ENCODE assay signal across 10 cellular contexts in the genomic region with DNA sequence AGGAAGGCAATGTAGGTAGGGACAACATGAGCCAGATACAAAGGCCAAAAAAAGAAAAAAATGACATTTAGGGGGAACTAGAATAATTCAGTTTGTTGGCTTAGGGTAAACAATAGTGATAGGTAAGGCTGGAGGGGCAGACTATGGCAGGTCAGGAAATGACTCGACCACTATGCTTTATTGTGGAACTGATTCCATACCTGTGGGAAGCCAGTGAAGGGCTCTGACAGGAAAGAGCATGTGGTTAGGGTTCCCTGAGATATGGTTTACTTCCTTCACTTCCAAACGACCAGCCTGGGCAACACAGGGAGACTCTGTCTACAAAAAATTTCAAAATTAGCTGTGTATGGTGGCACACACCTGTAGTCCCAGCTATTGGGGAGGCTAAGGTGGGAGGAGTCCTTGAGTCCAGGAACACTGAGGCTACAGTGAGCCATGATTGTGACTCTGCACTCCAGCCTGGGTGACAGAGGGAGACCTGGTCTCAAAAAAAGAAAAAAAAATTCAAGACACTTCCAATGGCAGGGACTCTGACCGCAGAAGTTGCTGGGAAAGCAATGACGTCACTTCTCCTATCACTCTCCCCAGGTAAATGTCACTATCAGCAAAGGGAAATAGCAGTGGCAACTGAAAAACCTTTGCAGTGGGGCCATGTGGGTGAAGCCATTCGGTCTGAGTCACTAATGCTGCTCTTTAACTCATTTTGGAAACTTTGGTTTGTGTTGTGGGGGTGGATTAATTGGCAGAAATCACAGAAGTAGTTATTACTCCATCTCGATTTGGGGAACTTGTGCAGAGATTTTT.
DNase-seq lines count a peak whose midpoint lies in the region; FAIRE-seq and TF ChIP-seq lines count a peak whose summit lies in the region.
"Had no signal": no experiment of that assay in that cellular context is flagged by ENCODE, and none has a peak within 500 bp of the region (broad histone marks: within the 10 kb centered on the region; RNA-seq: fewer than 3 reads in every experiment).

No MANE protein-coding gene starts in this region.

- DNase-seq in GM10248 (ENCODE audit: extremely low spot score) (peak; percentile 34), PC-9 (no peak), astrocyte (ENCODE audit: low read depth) (peak; percentile 52), chondrocyte (ENCODE audit: low spot score) (no peak), NCI-H2171 (lab: John Stamatoyannopoulos, UW) (no peak), hepatic stellate cell (ENCODE audit: low spot score) (no peak), NCI-H226 (no peak)
- peak; percentile 28 for DNase-seq in stimulated activated CD4-positive, alpha-beta T cell treated with anti-CD3 and anti-CD28 coated beads, Interleukin-2, amount 100 ng/mL, for 4 hours (ENCODE audit: low read depth)
- DNase-seq: DMS153, NCI-H187 treated with DMSO at 0.1 percent for 48 hours had no signal

- H3K9me3 Mint-ChIP-seq in astrocyte (ENCODE audit: unreplicated experiment): peaks cover 2% of the 10 kb centered on the region
- no peaks in the 10 kb centered on the region for H3K9me3 Mint-ChIP-seq in chondrocyte (ENCODE audit: low read depth)

- H3K27me3 ChIP-seq in PC-9 (ENCODE audit: insufficient read depth, low read depth) (no peaks in the 10 kb centered on the region), astrocyte (ENCODE audit: insufficient read depth, low read length) (no peaks in the 10 kb centered on the region)

- H3K4me3 Mint-ChIP-seq in astrocyte (ENCODE audit: unreplicated experiment) (no peak overlapping the region), chondrocyte (ENCODE audit: unreplicated experiment) (no peak overlapping the region)

- H3K4me1 ChIP-seq in PC-9 (replicated peaks; ENCODE audit: insufficient read depth) (peaks cover 31% of the 10 kb centered on the region), astrocyte (ENCODE audit: insufficient read depth, low read length) (peaks cover 10% of the 10 kb centered on the region)

- H3K4me3 ChIP-seq in PC-9: no peak overlapping the region
- H3K4me3 ChIP-seq in astrocyte (ENCODE audit: insufficient read depth, low read depth, low read length): no peak overlapping the region

- CTCF ChIA-PET in GM10248 (lab: Yijun Ruan, JAX) (interaction anchor here (1.0 to 1.2 kb wide), 2 partner anchors 12 to 866 kb away, joined by 3 to 5 read pairs; no protein-coding TSS in a partner anchor), PC-9 (lab: Charles Lee) (no interaction called here)

- H3K27ac Mint-ChIP-seq in astrocyte (ENCODE audit: unreplicated experiment): no peak overlapping the region
- H3K27ac Mint-ChIP-seq in chondrocyte (ENCODE audit: unreplicated experiment): no peak overlapping the region

- H3K9me2 ChIP-seq in PC-9 (ENCODE audit: insufficient read depth): no peaks in the 10 kb centered on the region

- FAIRE-seq in astrocyte (lab: Jason Lieb, UNC): no peak

- no peaks in the 10 kb centered on the region for H3K27me3 Mint-ChIP-seq in astrocyte (ENCODE audit: low read depth, unreplicated experiment)
- no peaks in the 10 kb centered on the region for H3K27me3 Mint-ChIP-seq in chondrocyte (ENCODE audit: low read depth)

- H4K20me1 ChIP-seq in PC-9 (ENCODE audit: insufficient read depth): no peaks in the 10 kb centered on the region
- H4K20me1 ChIP-seq in astrocyte (ENCODE audit: insufficient read depth, low read length): no peaks in the 10 kb centered on the region

- H3K9ac ChIP-seq in astrocyte (ENCODE audit: low read length): no peak overlapping the region

- POLR2A ChIA-PET in GM10248 (lab: Yijun Ruan, JAX): no interaction called here
- POLR2A ChIA-PET in PC-9 (lab: Charles Lee; ENCODE audit: unreplicated experiment): no interaction called here

- H3K4me2 ChIP-seq in PC-9: no peak overlapping the region
- no peak overlapping the region for H3K4me2 ChIP-seq in astrocyte (ENCODE audit: low read length)

- H3K79me2 ChIP-seq in PC-9 (ENCODE audit: low read depth) (no peaks in the 10 kb centered on the region), astrocyte (ENCODE audit: insufficient read depth, low read length) (no peaks in the 10 kb centered on the region)

- BruUV-seq in PC-9 (replicated peaks; lab: Mats Ljungman, UMichigan): no TSS peak

- H3K36me3 ChIP-seq in PC-9 (ENCODE audit: low read depth): no peaks in the 10 kb centered on the region
- H3K36me3 ChIP-seq in astrocyte (ENCODE audit: insufficient read depth, low read length): no peaks in the 10 kb centered on the region

- H3F3A ChIP-seq in PC-9 (ENCODE audit: insufficient read depth, low read depth): 0 out of 2 replicates have a peak, but pooled peaks cover 13% of the 10 kb centered on the region

- intact Hi-C loops in PC-9 (cut with micrococcal nuclease; ENCODE audit: unreplicated experiment): no loop called here

- TF ChIP-seq CTCF in GM10248 (IDR thresholded peaks at IDR 0.05; ENCODE audit: control extremely low read depth, extremely low read depth, low read depth, missing control alignments) (no peak), PC-9 (conservative IDR thresholded peaks at IDR 0.05) (no peak), astrocyte (IDR thresholded peaks at IDR 0.05; ENCODE audit: insufficient read depth, low read depth, low read length) (no peak), chondrocyte (IDR thresholded peaks at IDR 0.05) (no peak)

- H3K9me3 ChIP-seq in PC-9 (ENCODE audit: insufficient read depth, low read depth) (0 out of 2 replicates have a peak, but pooled peaks cover 6% of the 10 kb centered on the region), astrocyte (ENCODE audit: insufficient read depth, low read depth, low read length) (no peaks in the 10 kb centered on the region)

- no peaks in the 10 kb centered on the region for H3K36me3 Mint-ChIP-seq in astrocyte (ENCODE audit: low read depth, unreplicated experiment)
- no peaks in the 10 kb centered on the region for H3K36me3 Mint-ChIP-seq in chondrocyte (ENCODE audit: low read depth)

- H3K27ac ChIP-seq in PC-9: peak overlapping the region; percentile 19; the same call in 1 of the 2 replicates
- H3K27ac ChIP-seq in astrocyte (ENCODE audit: low read depth, low read length): no peak overlapping the region

- no peak overlapping the region for H2AFZ ChIP-seq in PC-9
- no peak overlapping the region for H2AFZ ChIP-seq in astrocyte (ENCODE audit: low read depth, low read length)

- peaks cover 15% of the 10 kb centered on the region for H3K4me1 Mint-ChIP-seq in astrocyte (ENCODE audit: low read depth, unreplicated experiment)
- H3K4me1 Mint-ChIP-seq in chondrocyte (ENCODE audit: low read depth): peaks cover 4% of the 10 kb centered on the region

Comparison
In these comparisons a context has a peak if more than half of its experiments do, and no peak if none do; other contexts are left out.
1. DNase-seq: peak in GM10248 (single experiment), astrocyte (single experiment) and stimulated activated CD4-positive, alpha-beta T cell treated with anti-CD3 and anti-CD28 coated beads, Interleukin-2, amount 100 ng/mL, for 4 hours (single experiment); none in PC-9 (0 of 2), chondrocyte (single experiment), NCI-H2171 (single experiment), hepatic stellate cell (single experiment) and NCI-H226 (single experiment).